In genomic region chr5:139745800-139746690, GRCh38 we compare ENCODE assay signal across 1 cellular context.
TF ChIP-seq lines count a peak whose summit lies in the region.

No MANE protein-coding gene starts in this region.

TF ChIP-seq in K562, 482 proteins besides CTCF, POLR2A, EP300 and RAD21 (continued from another document):
- TF ChIP-seq SMC3 (conservative IDR thresholded peaks at IDR 0.05; ENCODE audit: insufficient read depth, low read depth, low read length) (no peak), EHMT2 (IDR thresholded peaks at IDR 0.05) (no peak), NFYB (IDR thresholded peaks at IDR 0.05; ENCODE audit: extremely low read depth, insufficient read length) (peak; percentile 42), UBTF (IDR thresholded peaks at IDR 0.05; ENCODE audit: borderline replicate concordance in 1 of 2, low read depth in 2 of 2, low read length in 2 of 2) (0 out of 4 replicates have a peak, but pooled peaks of 1 of the 2 experiments have one; percentile 13), CXXC5 (CRISPR knock-in tag; IDR thresholded peaks at IDR 0.05) (peak; percentile 57), NEUROD1 (IDR thresholded peaks at IDR 0.05; ENCODE audit: borderline replicate concordance, low read depth, low read length, partially characterized antibody) (peak; percentile 6), RBFOX2 (IDR thresholded peaks at IDR 0.05; ENCODE audit: low read depth, low read length) (no peak), MCM3 (IDR thresholded peaks at IDR 0.05) (no peak), KAT2B (IDR thresholded peaks at IDR 0.05; ENCODE audit: low read depth, low read length) (no peak), SRSF1 (IDR thresholded peaks at IDR 0.05; ENCODE audit: low read depth, low read length) (no peak), MAZ (CRISPR knock-in tag; conservative IDR thresholded peaks at IDR 0.05 in 1 of 2, IDR thresholded peaks at IDR 0.05 in 1 of 2) (peak in 1 of 2 experiments; percentile 67; a peak in 2 of 4 replicates), CCNT2 (IDR thresholded peaks at IDR 0.05; ENCODE audit: borderline replicate concordance, extremely low read depth, insufficient read length, low read depth, low read length) (peak; percentile 29), E2F6 (IDR thresholded peaks at IDR 0.05; ENCODE audit: borderline replicate concordance in 1 of 2, extremely low read depth in 1 of 2, insufficient read depth in 1 of 2, insufficient read length in 1 of 2, low read depth in 1 of 2, low read length in 1 of 2, poor library complexity in 1 of 2, severe bottlenecking in 1 of 2) (peak; percentile 64 to 86), ZNF174 (CRISPR knock-in tag; IDR thresholded peaks at IDR 0.05) (no peak), CEBPZ (IDR thresholded peaks at IDR 0.05; ENCODE audit: borderline replicate concordance, low read depth, low read length) (no peak), ZBTB7A (IDR thresholded peaks at IDR 0.05; ENCODE audit: borderline replicate concordance, control insufficient read depth, low read depth, low read length) (peak; percentile 8; the same call in 1 of the 2 replicates), ZBTB1 (CRISPR knock-in tag; IDR thresholded peaks at IDR 0.05; ENCODE audit: borderline replicate concordance, low read depth) (no peak), RREB1 (CRISPR knock-in tag; IDR thresholded peaks at IDR 0.05) (no peak), ZNF695 (CRISPR knock-in tag; IDR thresholded peaks at IDR 0.05) (0 out of 2 replicates have a peak, but pooled peaks have one; percentile 72), TSC22D4 (tag; IDR thresholded peaks at IDR 0.05) (no peak), LARP7 (IDR thresholded peaks at IDR 0.05) (no peak), SRSF3 (IDR thresholded peaks at IDR 0.05; ENCODE audit: insufficient read depth, low read length) (no peak), MNT (conservative IDR thresholded peaks at IDR 0.05) (peak in 1 of 2 experiments; percentile 36; a peak in 2 of 4 replicates), GATA2 (CRISPR knock-in tag; IDR thresholded peaks at IDR 0.05) (no peak), ATF1 (CRISPR knock-in tag; IDR thresholded peaks at IDR 0.05) (no peak), ATF1 (tag; IDR thresholded peaks at IDR 0.05) (peak; percentile 10; the same call in 1 of the 2 replicates), NFIC (IDR thresholded peaks at IDR 0.05) (peak; percentile 96), ZSCAN29 (IDR thresholded peaks at IDR 0.05) (no peak), EGR1 (conservative IDR thresholded peaks at IDR 0.05) (peak; percentile 75), ZBTB34 (CRISPR knock-in tag; IDR thresholded peaks at IDR 0.05) (no peak), U2AF1 (optimal IDR thresholded peaks at IDR 0.05; ENCODE audit: low read depth, low read length) (no peak), FOS (IDR thresholded peaks at IDR 0.05; ENCODE audit: extremely low read depth, insufficient read length) (peak; percentile 45), CGGBP1 (CRISPR knock-in tag; IDR thresholded peaks at IDR 0.05) (no peak), RB1 (IDR thresholded peaks at IDR 0.05; ENCODE audit: low read depth) (peak; percentile 24; the same call in 1 of the 2 replicates), KLF10 (CRISPR knock-in tag; IDR thresholded peaks at IDR 0.05) (no peak), POLR2G (IDR thresholded peaks at IDR 0.05; ENCODE audit: low read depth, low read length) (peak; percentile 10; the same call in 1 of the 2 replicates), POU5F1 (IDR thresholded peaks at IDR 0.05; ENCODE audit: borderline replicate concordance, low read depth, low read length, partially characterized antibody) (no peak), SNIP1 (IDR thresholded peaks at IDR 0.05; ENCODE audit: low read depth) (0 out of 2 replicates have a peak, but pooled peaks have one; percentile 46), NCOR1 (IDR thresholded peaks at IDR 0.05) (no peak), ZNF197 (CRISPR knock-in tag; IDR thresholded peaks at IDR 0.05; ENCODE audit: low read depth) (no peak)
